In genomic region chr21:29453511-29453910, GRCh38 we compare ENCODE assay signal across 28 cellular contexts.
DNase-seq lines count a peak whose midpoint lies in the region; ATAC-seq and TF ChIP-seq lines count a peak whose summit lies in the region.
"Had no signal": no experiment of that assay in that cellular context is flagged by ENCODE, and none has a peak within 500 bp of the region (broad histone marks: within the 10 kb centered on the region; RNA-seq: fewer than 3 reads in every experiment).

No MANE protein-coding gene starts in this region.

- ATAC-seq in GM18909 (IDR thresholded peaks at IDR 0.05; ENCODE audit: poor library complexity, unreplicated experiment): peak; percentile 58
- peak; percentile 79 for ATAC-seq in HG03103 (IDR thresholded peaks at IDR 0.05; ENCODE audit: low read depth, unreplicated experiment)
- ATAC-seq in activated B cell treated with CpG ODN at 0.5 μM for 24 hours (ENCODE audit: low read depth): peak; percentile 64
- ATAC-seq in sciatic nerve: no peak
- ATAC-seq: K562 had no signal

- H3K9me3 Mint-ChIP-seq in activated B cell treated with CpG ODN at 0.5 μM for 24 hours: peaks cover 13% of the 10 kb centered on the region

- no peaks in the 10 kb centered on the region for H3K27me3 Mint-ChIP-seq in activated B cell treated with CpG ODN at 0.5 μM for 24 hours
- H3K27me3 Mint-ChIP-seq: activated CD4-positive, alpha-beta T cell treated with anti-CD3 and anti-CD28 coated beads, Interleukin-2, amount 10 ng/mL, durations not matched to agents 24 days and 14 days; naive B cell had no signal

- H3K27ac Mint-ChIP-seq in activated B cell treated with CpG ODN at 0.5 μM for 24 hours: no peak overlapping the region
- H3K27ac Mint-ChIP-seq: activated CD4-positive, alpha-beta T cell treated with anti-CD3 and anti-CD28 coated beads, Interleukin-2, amount 10 ng/mL, durations not matched to agents 24 days and 14 days had no signal

- POLR2A ChIA-PET in activated B cell treated with CpG ODN at 0.5 μM for 24 hours (lab: Charles Lee): no interaction called here

- H3K4me1 Mint-ChIP-seq in activated B cell treated with CpG ODN at 0.5 μM for 24 hours: peaks cover 10% of the 10 kb centered on the region

- intact Hi-C loops in activated B cell treated with CpG ODN at 0.5 μM for 24 hours (cut with micrococcal nuclease): no loop called here
- intact Hi-C loops in sciatic nerve (cut with DNase I): no loop called here

- no peak overlapping the region for H3K4me3 Mint-ChIP-seq in activated B cell treated with CpG ODN at 0.5 μM for 24 hours
- H3K4me3 Mint-ChIP-seq: activated CD4-positive, alpha-beta T cell treated with anti-CD3 and anti-CD28 coated beads, Interleukin-2, amount 10 ng/mL, durations not matched to agents 24 days and 14 days; activated naive CD4-positive, alpha-beta T cell treated with anti-CD3 and anti-CD28 coated beads for 36 hours; naive B cell had no signal

- peaks cover 26% of the 10 kb centered on the region for H3K36me3 Mint-ChIP-seq in activated B cell treated with CpG ODN at 0.5 μM for 24 hours (ENCODE audit: low read depth)

- CTCF ChIA-PET in activated B cell treated with CpG ODN at 0.5 μM for 24 hours (lab: Charles Lee): interaction anchor here (0.8 kb wide), 1 partner anchor 77 kb away, joined by 3 read pairs; no protein-coding TSS in a partner anchor

- H3K4me3 ChIP-seq in GM06990 (replicated peaks; ENCODE audit: low read depth, low read length): no peak overlapping the region
- H3K4me3 ChIP-seq: breast epithelium, hepatocyte, K562, MG63, skin epidermis had no signal

- no peaks in the 10 kb centered on the region for H3K36me3 ChIP-seq in GM06990 (ENCODE audit: control insufficient read depth, insufficient read depth, low read length)
- H3K36me3 ChIP-seq: BE2C, breast epithelium had no signal

- H3K27me3 ChIP-seq in GM06990 (replicated peaks; ENCODE audit: control insufficient read depth, insufficient read depth, low read length): no peaks in the 10 kb centered on the region
- H3K27me3 ChIP-seq: BE2C, breast epithelium, hepatocyte, MG63 had no signal

- DNase-seq in GM06990 (ENCODE audit: extremely low read depth, insufficient read length) (peak; percentile 19), activated B cell treated with CpG ODN at 0.5 μM for 24 hours (no peak), sciatic nerve (ENCODE audit: low spot score) (no peak), NCI-H748 (lab: John Stamatoyannopoulos, UW; ENCODE audit: unreplicated experiment) (no peak), T-helper 1 cell (no peak), NCI-H1048 (lab: John Stamatoyannopoulos, UW) (no peak)
- DNase-seq: activated naive CD4-positive, alpha-beta T cell treated with anti-CD3 and anti-CD28 coated beads for 36 hours; activated T-cell treated with anti-CD3 and anti-CD28 coated beads, Interleukin-2, amount 50 U/mL, for 48 hours; amniotic stem cell; BE2C; COR-L47; DMS79; effector memory CD4-positive, alpha-beta T cell; foreskin melanocyte; MG63; naive B cell; NCI-H187; NCI-H526; SK-N-SH; stimulated activated CD4-positive, alpha-beta T cell treated with anti-CD3 and anti-CD28 coated beads, Interleukin-1b, Interleukin-23, amount 100 ng/mL, for 48 hours; T-helper 2 cell had no signal

- TF ChIP-seq CTCF in GM06990 (IDR thresholded peaks at IDR 0.05; ENCODE audit: insufficient read depth, low read length, poor library complexity, severe bottlenecking): no peak
- TF ChIP-seq CTCF in activated B cell treated with CpG ODN at 0.5 μM for 24 hours (IDR thresholded peaks at IDR 0.05): no peak
